ENCODE assay signal across 8 cellular contexts in genomic region chr1:180156201-180156600, GRCh38. TPM values are rescaled to one million over a fixed set of nuclear protein-coding genes. Genes with fewer than 3 reads are reported as not detected.
DNase-seq lines count a peak whose midpoint lies in the region; ATAC-seq and TF ChIP-seq lines count a peak whose summit lies in the region.

No MANE protein-coding gene starts in this region.

- H3K27ac Mint-ChIP-seq in activated naive CD4-positive, alpha-beta T cell treated with anti-CD3 and anti-CD28 coated beads, Interleukin-2, amount 50 U/mL, for 24 hours = no peak overlapping the region
- H3K27ac Mint-ChIP-seq in activated T-helper 1 cell treated with anti-CD3 and anti-CD28 coated beads, Interleukin-12 subunit alpha, Interleukin-12 subunit beta, Interleukin-2, Interleukin-4 antibody, amounts not matched to agents 30 ng/mL and 10 ng/mL and 1 ng/mL, durations not matched to agents 14 hours and 24 hours and 36 hours = no peak overlapping the region
- H3K27ac Mint-ChIP-seq in type B pancreatic cell = peak overlapping the region; percentile 78

- no peak for DNase-seq in activated naive CD4-positive, alpha-beta T cell treated with Interleukin-2 at 50 U/mL for 16 hours
- DNase-seq in activated T-helper 1 cell treated with anti-CD3 and anti-CD28 coated beads, Interleukin-12 subunit alpha, Interleukin-12 subunit beta, Interleukin-2, Interleukin-4 antibody, amounts not matched to agents 30 ng/mL and 10 ng/mL and 1 ng/mL, durations not matched to agents 14 hours and 24 hours and 36 hours (ENCODE audit: low spot score) = no peak
- peak; percentile 3 for DNase-seq in kidney tubule cell (ENCODE audit: low spot score)
- DNase-seq in type B pancreatic cell (ENCODE audit: extremely low spot score, unreplicated experiment) = no peak
- DNase-seq in NCI-H446 treated with DMSO at 0.1 percent for 48 hours (lab: John Stamatoyannopoulos, UW) = no peak

- intact Hi-C loops in activated T-helper 1 cell treated with anti-CD3 and anti-CD28 coated beads, Interleukin-12 subunit alpha, Interleukin-12 subunit beta, Interleukin-2, Interleukin-4 antibody, amounts not matched to agents 30 ng/mL and 10 ng/mL and 1 ng/mL, durations not matched to agents 14 hours and 24 hours and 36 hours (cut with micrococcal nuclease) = no loop called here

- peaks cover 34% of the 10 kb centered on the region for H3K4me1 Mint-ChIP-seq in activated naive CD4-positive, alpha-beta T cell treated with anti-CD3 and anti-CD28 coated beads, Interleukin-2, amount 50 U/mL, for 24 hours
- peaks cover 44% of the 10 kb centered on the region for H3K4me1 Mint-ChIP-seq in activated T-helper 1 cell treated with anti-CD3 and anti-CD28 coated beads, Interleukin-12 subunit alpha, Interleukin-12 subunit beta, Interleukin-2, Interleukin-4 antibody, amounts not matched to agents 30 ng/mL and 10 ng/mL and 1 ng/mL, durations not matched to agents 14 hours and 24 hours and 36 hours (ENCODE audit: low read depth)
- peaks cover 25% of the 10 kb centered on the region for H3K4me1 Mint-ChIP-seq in type B pancreatic cell (ENCODE audit: unreplicated experiment)

- no peaks in the 10 kb centered on the region for H3K9me3 Mint-ChIP-seq in activated naive CD4-positive, alpha-beta T cell treated with anti-CD3 and anti-CD28 coated beads, Interleukin-2, amount 50 U/mL, for 24 hours
- H3K9me3 Mint-ChIP-seq in activated T-helper 1 cell treated with anti-CD3 and anti-CD28 coated beads, Interleukin-12 subunit alpha, Interleukin-12 subunit beta, Interleukin-2, Interleukin-4 antibody, amounts not matched to agents 30 ng/mL and 10 ng/mL and 1 ng/mL, durations not matched to agents 14 hours and 24 hours and 36 hours = no peaks in the 10 kb centered on the region
- H3K9me3 Mint-ChIP-seq in type B pancreatic cell = no peaks in the 10 kb centered on the region

- no peak for TF ChIP-seq CTCF in type B pancreatic cell (conservative IDR thresholded peaks at IDR 0.05)

- peak overlapping the region; percentile 89 for H3K4me3 Mint-ChIP-seq in activated naive CD4-positive, alpha-beta T cell treated with anti-CD3 and anti-CD28 coated beads, Interleukin-2, amount 50 U/mL, for 24 hours
- peak overlapping the region; percentile 87 for H3K4me3 Mint-ChIP-seq in activated T-helper 1 cell treated with anti-CD3 and anti-CD28 coated beads, Interleukin-12 subunit alpha, Interleukin-12 subunit beta, Interleukin-2, Interleukin-4 antibody, amounts not matched to agents 30 ng/mL and 10 ng/mL and 1 ng/mL, durations not matched to agents 14 hours and 24 hours and 36 hours
- peak overlapping the region; percentile 97 for H3K4me3 Mint-ChIP-seq in type B pancreatic cell

- no peaks in the 10 kb centered on the region for H3K36me3 Mint-ChIP-seq in activated naive CD4-positive, alpha-beta T cell treated with anti-CD3 and anti-CD28 coated beads, Interleukin-2, amount 50 U/mL, for 24 hours
- no peaks in the 10 kb centered on the region for H3K36me3 Mint-ChIP-seq in activated T-helper 1 cell treated with anti-CD3 and anti-CD28 coated beads, Interleukin-12 subunit alpha, Interleukin-12 subunit beta, Interleukin-2, Interleukin-4 antibody, amounts not matched to agents 30 ng/mL and 10 ng/mL and 1 ng/mL, durations not matched to agents 14 hours and 24 hours and 36 hours (ENCODE audit: low read depth)
- H3K36me3 Mint-ChIP-seq in type B pancreatic cell = peaks cover 6% of the 10 kb centered on the region

- H3K27me3 Mint-ChIP-seq in activated naive CD4-positive, alpha-beta T cell treated with anti-CD3 and anti-CD28 coated beads, Interleukin-2, amount 50 U/mL, for 24 hours = no peaks in the 10 kb centered on the region
- peaks cover 2% of the 10 kb centered on the region for H3K27me3 Mint-ChIP-seq in activated T-helper 1 cell treated with anti-CD3 and anti-CD28 coated beads, Interleukin-12 subunit alpha, Interleukin-12 subunit beta, Interleukin-2, Interleukin-4 antibody, amounts not matched to agents 30 ng/mL and 10 ng/mL and 1 ng/mL, durations not matched to agents 14 hours and 24 hours and 36 hours (ENCODE audit: insufficient read depth)
- H3K27me3 Mint-ChIP-seq in type B pancreatic cell = peaks cover 32% of the 10 kb centered on the region

- ATAC-seq in GM18861 (IDR thresholded peaks at IDR 0.05; ENCODE audit: unreplicated experiment) (no peak), GM19023 (IDR thresholded peaks at IDR 0.05; ENCODE audit: unreplicated experiment) (no peak)

RNA-seq across cellular contexts. Expression of gene QSOX1, which starts 1.5 kb away (rescaled TPM):
- total RNA-seq in activated T-helper 1 cell treated with anti-CD3 and anti-CD28 coated beads, Interleukin-12 subunit alpha, Interleukin-12 subunit beta, Interleukin-2, Interleukin-4 antibody, amounts not matched to agents 30 ng/mL and 10 ng/mL and 1 ng/mL, durations not matched to agents 14 hours and 24 hours and 36 hours = 61.4 and 63.7 TPM in 2 replicates
- 94.0 and 96.0 TPM in 2 replicates for total RNA-seq in type B pancreatic cell (ENCODE audit: low replicate concordance)
